In genomic region chr3:185659942-185660921, GRCh38 we compare ENCODE assay signal across 8 cellular contexts.
A peak's percentile ranks its signal among the peaks of the same experiment; 100 is the strongest.
DNase-seq lines count a peak whose midpoint lies in the region; ATAC-seq and TF ChIP-seq lines count a peak whose summit lies in the region.

No MANE protein-coding gene starts in this region.

- H3K36me3 Mint-ChIP-seq in activated CD4-positive, alpha-beta memory T cell treated with anti-CD3 and anti-CD28 coated beads, Interleukin-2, amount 10 ng/mL, durations not matched to agents 7 days and 5 days (ENCODE audit: low read depth) = no peaks in the 10 kb centered on the region
- H3K36me3 Mint-ChIP-seq in memory B cell = no peaks in the 10 kb centered on the region

- POLR2A ChIA-PET in activated CD4-positive, alpha-beta memory T cell treated with anti-CD3 and anti-CD28 coated beads, Interleukin-2, amount 10 ng/mL, durations not matched to agents 7 days and 5 days (lab: Charles Lee) = interaction anchor here (1.1 to 1.2 kb wide), 3 partner anchors 12 to 108 kb away, joined by 3 to 5 read pairs (median 4); partner anchors contain the start of gene SENP2

- no peaks in the 10 kb centered on the region for H3K4me1 ChIP-seq in effector memory CD4-positive, alpha-beta T cell (ENCODE audit: control insufficient read depth, insufficient read depth, low read length, poor library complexity, severe bottlenecking)

- CTCF ChIA-PET in activated CD4-positive, alpha-beta memory T cell treated with anti-CD3 and anti-CD28 coated beads, Interleukin-2, amount 10 ng/mL, durations not matched to agents 7 days and 5 days (lab: Charles Lee) = interaction anchor here (0.5 to 5.5 kb wide), 50 partner anchors 8 to 1061 kb away, joined by 3 to 77 read pairs (median 4); partner anchors contain the start of genes SENP2 and TRA2B

- H3K4me3 Mint-ChIP-seq in activated CD4-positive, alpha-beta memory T cell treated with anti-CD3 and anti-CD28 coated beads, Interleukin-2, amount 10 ng/mL, durations not matched to agents 7 days and 5 days = no peak overlapping the region
- H3K4me3 Mint-ChIP-seq in memory B cell = no peak overlapping the region

- H3K27ac ChIP-seq in HL-60 (replicated peaks) = no peak overlapping the region
- H3K27ac ChIP-seq in effector memory CD4-positive, alpha-beta T cell (ENCODE audit: insufficient read depth, low read length, poor library complexity, severe bottlenecking) = no peak overlapping the region

- H3K4me3 ChIP-seq in HL-60 (replicated peaks; ENCODE audit: insufficient read depth, low read length) = no peak overlapping the region
- no peak overlapping the region for H3K4me3 ChIP-seq in effector memory CD4-positive, alpha-beta T cell (ENCODE audit: insufficient read depth, low read depth, low read length, poor library complexity, severe bottlenecking)

- no peaks in the 10 kb centered on the region for H3K9me3 ChIP-seq in effector memory CD4-positive, alpha-beta T cell (ENCODE audit: control insufficient read depth, low read length)

- peaks cover 2% of the 10 kb centered on the region for H3K27me3 ChIP-seq in HL-60 (ENCODE audit: insufficient read depth, poor library complexity, severe bottlenecking)
- H3K27me3 ChIP-seq in effector memory CD4-positive, alpha-beta T cell (replicated peaks; ENCODE audit: control insufficient read depth, insufficient read depth, low read length, poor library complexity, severe bottlenecking) = peaks cover 4% of the 10 kb centered on the region

- H3K27ac Mint-ChIP-seq in activated CD4-positive, alpha-beta memory T cell treated with anti-CD3 and anti-CD28 coated beads, Interleukin-2, amount 10 ng/mL, durations not matched to agents 7 days and 5 days = no peak overlapping the region
- no peak overlapping the region for H3K27ac Mint-ChIP-seq in memory B cell

- TF ChIP-seq CTCF in GM12873 (IDR thresholded peaks at IDR 0.05; ENCODE audit: insufficient read depth, low read depth, low read length, missing control alignments) = peak; percentile 100
- TF ChIP-seq CTCF in HL-60 (IDR thresholded peaks at IDR 0.05; ENCODE audit: insufficient read depth, low read length) = peak; percentile 100

- no peaks in the 10 kb centered on the region for H3K9me3 Mint-ChIP-seq in activated CD4-positive, alpha-beta memory T cell treated with anti-CD3 and anti-CD28 coated beads, Interleukin-2, amount 10 ng/mL, durations not matched to agents 7 days and 5 days
- no peaks in the 10 kb centered on the region for H3K9me3 Mint-ChIP-seq in memory B cell

- ATAC-seq in memory B cell (ENCODE audit: low read depth) (peak; percentile 75), GM18873 (IDR thresholded peaks at IDR 0.05; ENCODE audit: low FRiP score, unreplicated experiment) (no peak)

- H3K4me1 Mint-ChIP-seq in activated CD4-positive, alpha-beta memory T cell treated with anti-CD3 and anti-CD28 coated beads, Interleukin-2, amount 10 ng/mL, durations not matched to agents 7 days and 5 days = peaks cover 12% of the 10 kb centered on the region
- H3K4me1 Mint-ChIP-seq in memory B cell = no peaks in the 10 kb centered on the region

- peaks cover 23% of the 10 kb centered on the region for H3K27me3 Mint-ChIP-seq in activated CD4-positive, alpha-beta memory T cell treated with anti-CD3 and anti-CD28 coated beads, Interleukin-2, amount 10 ng/mL, durations not matched to agents 7 days and 5 days
- peaks cover 17% of the 10 kb centered on the region for H3K27me3 Mint-ChIP-seq in memory B cell

- DNase-seq in HL-60 (ENCODE audit: low read depth in 1 of 2, low spot score in 1 of 2) (peak; percentile 50 to 73), NCI-H774 (lab: John Stamatoyannopoulos, UW) (peak; percentile 86), memory B cell (ENCODE audit: low spot score in 2 of 2) (peak; percentile 50 to 68)
- peak; percentile 72 for DNase-seq in activated CD4-positive, alpha-beta memory T cell treated with anti-CD3 and anti-CD28 coated beads, Interleukin-2, amount 10 ng/mL, durations not matched to agents 7 days and 5 days
- DNase-seq in effector memory CD4-positive, alpha-beta T cell = peak; percentile 6 to 36 (median 11)
- peak; percentile 36 for DNase-seq in stimulated activated CD8-positive, alpha-beta memory T cell treated with anti-CD3 and anti-CD28 coated beads, Interleukin-12 subunit alpha, Interleukin-12 subunit beta, amount 100 ng/mL, for 1 hour (ENCODE audit: low read depth)

- H3K36me3 ChIP-seq in effector memory CD4-positive, alpha-beta T cell (ENCODE audit: control insufficient read depth, insufficient read depth, low read length) = no peaks in the 10 kb centered on the region

Comparison
In these comparisons a context has a peak if more than half of its experiments do, and no peak if none do; other contexts are left out.
1. DNase-seq: peak in every context shown above with its lines; median percentile 86 in NCI-H774; 72 in activated CD4-positive, alpha-beta memory T cell treated with anti-CD3 and anti-CD28 coated beads, Interleukin-2, amount 10 ng/mL, durations not matched to agents 7 days and 5 days; 62 in HL-60; 59 in memory B cell; 36 in stimulated activated CD8-positive, alpha-beta memory T cell treated with anti-CD3 and anti-CD28 coated beads, Interleukin-12 subunit alpha, Interleukin-12 subunit beta, amount 100 ng/mL, for 1 hour; 11 in effector memory CD4-positive, alpha-beta T cell.